20 cellular contexts compared by ENCODE assay signal in the genomic region with DNA sequence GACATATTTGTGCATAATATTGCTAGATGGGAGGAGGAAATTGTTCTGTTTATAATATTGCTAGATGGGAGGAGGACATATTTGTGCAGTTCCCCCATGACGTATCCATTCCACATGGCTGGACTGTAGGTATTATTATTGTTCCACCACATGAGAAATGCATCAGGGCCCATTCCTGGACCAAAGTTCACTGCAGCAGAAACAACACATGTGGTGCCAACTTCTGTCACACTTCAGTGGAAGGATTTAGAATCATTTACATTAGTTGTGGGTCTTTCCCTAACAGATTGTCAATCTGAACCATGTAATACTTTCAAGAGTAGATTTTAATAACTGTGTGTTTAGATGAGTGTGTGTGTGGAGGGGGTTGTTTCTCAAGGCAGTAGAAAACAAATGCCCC. TPM values are rescaled to one million over a fixed set of nuclear protein-coding genes. Genes with fewer than 3 reads are reported as not detected.
DNase-seq lines count a peak whose midpoint lies in the region; ATAC-seq, FAIRE-seq and TF ChIP-seq lines count a peak whose summit lies in the region.
"Had no signal": no experiment of that assay in that cellular context is flagged by ENCODE, and none has a peak within 500 bp of the region (broad histone marks: within the 10 kb centered on the region; RNA-seq: fewer than 3 reads in every experiment).

No MANE protein-coding gene starts in this region.

- 30 to 57% methylated on average over 1 of the region's 1 CpG for WGBS in thyroid gland, 2 donors
- WGBS in pancreas, 2 donors, result 84 to 90% methylated on average over 1 of the region's 1 CpG

- H3K9me3 ChIP-seq in thyroid gland, result no peaks in the 10 kb centered on the region
- H3K9me3 ChIP-seq in pancreas, result no peaks in the 10 kb centered on the region
- H3K9me3 ChIP-seq: esophagus squamous epithelium, psoas muscle, thoracic aorta had no signal

- H3K4me1 ChIP-seq in thyroid gland (peaks cover 0 to 3% of the 10 kb centered on the region in 2 donors), pancreas (no peaks in the 10 kb centered on the region)
- H3K4me1 ChIP-seq: esophagus squamous epithelium, psoas muscle had no signal

- peak; percentile 97 for FAIRE-seq in RCC 7860 (lab: Jason Lieb, UNC)
- FAIRE-seq in pancreas (lab: Jason Lieb, UNC), result no peak

- no peaks in the 10 kb centered on the region for H3K27me3 ChIP-seq in thyroid gland
- H3K27me3 ChIP-seq in pancreas, result no peaks in the 10 kb centered on the region
- H3K27me3 ChIP-seq: esophagus squamous epithelium had no signal

- TF ChIP-seq CTCF in thyroid gland (IDR thresholded peaks at IDR 0.05), result no peak
- no peak for TF ChIP-seq CTCF in pancreas (IDR thresholded peaks at IDR 0.05)

- DNase-seq in H4 (ENCODE audit: low spot score) (peak; percentile 68), RCC 7860 (ENCODE audit: low spot score) (peak; percentile 77), fibroblast of peridontal ligament (ENCODE audit: extremely low read depth) (peak; percentile 81), thyroid gland (peak; percentile 14 to 45), pancreas (no peak), NCI-H748 treated with DMSO at 0.1 percent for 48 hours (lab: John Stamatoyannopoulos, UW) (no peak), NCI-H146 (lab: John Stamatoyannopoulos, UW) (no peak)
- DNase-seq: activated naive CD8-positive, alpha-beta T cell treated with anti-CD3 and anti-CD28 coated beads for 36 hours; esophagus squamous epithelium; naive thymus-derived CD4-positive, alpha-beta T cell; NCI-H2081; NCI-H526 treated with DMSO at 0.1 percent for 48 hours; psoas muscle had no signal

- TF ChIP-seq POLR2A in thyroid gland (IDR thresholded peaks at IDR 0.05), result no peak

- H3K27ac ChIP-seq in thyroid gland (no peak overlapping the region), pancreas (no peak overlapping the region)
- H3K27ac ChIP-seq: esophagus squamous epithelium, HL-60, psoas muscle, thoracic aorta had no signal

- intact Hi-C loops in thyroid gland (cut with DNase I), result no loop called here
- intact Hi-C loops in pancreas (cut with DNase I), result no loop called here

- no peak for ATAC-seq in pancreas
- ATAC-seq: activated CD4-positive, CD25-positive, alpha-beta regulatory T cell treated with anti-CD3 and anti-CD28 coated beads, Interleukin-2, amount 50 U/mL, for 24 hours; GM23338; naive thymus-derived CD4-positive, alpha-beta T cell; Panc1; psoas muscle; stimulated activated effector memory CD8-positive, alpha-beta T cell treated with anti-CD3 and anti-CD28 coated beads, Interleukin-12 subunit alpha, Interleukin-12 subunit beta, amount 100 ng/mL, for 72 hours had no signal

- H3K36me3 ChIP-seq in thyroid gland, result no peaks in the 10 kb centered on the region
- no peaks in the 10 kb centered on the region for H3K36me3 ChIP-seq in pancreas
- H3K36me3 ChIP-seq: esophagus squamous epithelium, thoracic aorta had no signal

- H3K4me3 ChIP-seq in thyroid gland (replicated peaks in 1 of 3) (no peak overlapping the region), pancreas (no peak overlapping the region)
- H3K4me3 ChIP-seq: esophagus squamous epithelium, GM23338, psoas muscle, thoracic aorta had no signal

RNA-seq across cellular contexts. Expression of gene MACC1, which starts 32.7 kb away (rescaled TPM):
- 0.46 and 0.53 TPM in 2 replicates for total RNA-seq in H4 (2014; rRNA removed; shearing (Covaris generic))
- 1 to 10 TPM; 2.6 to 7.7 (median 3.6) TPM for total RNA-seq in thyroid gland
- 10 to 100 TPM in 3 of 6 donors, 1 to 10 TPM in 3; 8.7 to 27.0 (median 12.2) TPM for total RNA-seq in pancreas
- polyA plus RNA-seq in pancreas, result 1 to 10 TPM; 1.5 to 2.2 TPM
- polyA plus RNA-seq: BJ had no signal

Comparison
In these comparisons a context has a peak if more than half of its experiments do, and no peak if none do; other contexts are left out.
1. DNase-seq: peak in H4 (single experiment), RCC 7860 (single experiment), fibroblast of peridontal ligament (single experiment) and thyroid gland (2 of 2); none in pancreas (0 of 6), NCI-H748 treated with DMSO at 0.1 percent for 48 hours (single experiment) and NCI-H146 (single experiment).